ENCODE assay signal across 8 cellular contexts in genomic region chr14:91173221-91173670, GRCh38. TPM values are rescaled to one million over a fixed set of nuclear protein-coding genes. Genes with fewer than 3 reads are reported as not detected.
A peak's percentile ranks its signal among the peaks of the same experiment; 100 is the strongest.
DNase-seq lines count a peak whose midpoint lies in the region; ATAC-seq, FAIRE-seq and TF ChIP-seq lines count a peak whose summit lies in the region.

No MANE protein-coding gene starts in this region.

- H3K4me1 Mint-ChIP-seq in CD4-positive, alpha-beta T cell (ENCODE audit: low read depth), result peaks cover 17% of the 10 kb centered on the region

- no peak overlapping the region for H3K4me3 Mint-ChIP-seq in CD4-positive, alpha-beta T cell

- CTCF ChIA-PET in CD4-positive, alpha-beta T cell (lab: Charles Lee), result interaction anchor here (0.6 to 7.7 kb wide), 37 partner anchors 8 to 596 kb away, joined by 3 to 103 read pairs (median 4); partner anchors contain the start of genes GPR68 and RPS6KA5
- CTCF ChIA-PET in endothelial cell of umbilical vein (lab: Charles Lee), result interaction anchor here (0.6 to 9.5 kb wide), 73 partner anchors 10 to 884 kb away, joined by 3 to 388 read pairs (median 4); partner anchors contain the start of genes DGLUCY, GPR68, RPS6KA5 and TTC7B

- H3K27me3 Mint-ChIP-seq in CD4-positive, alpha-beta T cell, result no peaks in the 10 kb centered on the region

- H3K36me3 ChIP-seq in endothelial cell of umbilical vein (ENCODE audit: control insufficient read depth in 2 of 2, extremely low read depth in 1 of 2, insufficient read depth in 2 of 2, low read length in 2 of 2), result peaks cover 4 to 25% of the 10 kb centered on the region in 2 experiments

- H3K4me2 ChIP-seq in endothelial cell of umbilical vein (ENCODE audit: insufficient read depth, low read length), result no peak overlapping the region

- H3K9me3 ChIP-seq in CD4-positive, alpha-beta T cell (ENCODE audit: control insufficient read depth, low read length), result no peaks in the 10 kb centered on the region
- no peaks in the 10 kb centered on the region for H3K9me3 ChIP-seq in endothelial cell of umbilical vein (replicated peaks; ENCODE audit: control insufficient read depth, insufficient read depth, low read length)

- BruUV-seq in endothelial cell of umbilical vein (replicated peaks; lab: Mats Ljungman, UMichigan), result no TSS peak

- H3K79me2 ChIP-seq in endothelial cell of umbilical vein (ENCODE audit: control insufficient read depth, insufficient read depth, low read length), result no peaks in the 10 kb centered on the region

- dilution Hi-C loops in endothelial cell of umbilical vein (cut with MboI; ENCODE audit: extremely low pct_ligation_motif_present, low sequenced_read_pairs), result no loop called here

- no peak overlapping the region for H3K27ac ChIP-seq in CD4-positive, alpha-beta T cell (ENCODE audit: low read depth, low read length)
- no peak overlapping the region for H3K27ac ChIP-seq in endothelial cell of umbilical vein (ENCODE audit: insufficient read depth, low read depth, low read length)

- H3K27ac Mint-ChIP-seq in CD4-positive, alpha-beta T cell, result no peak overlapping the region

- H2AFZ ChIP-seq in endothelial cell of umbilical vein (ENCODE audit: low read depth, low read length), result no peak overlapping the region

- intact Hi-C loops in CD4-positive, alpha-beta T cell (cut with DNase I, micrococcal nuclease), result loop anchor here (1.0 to 2.0 kb wide), 2 partner anchors 114 to 270 kb away; no protein-coding TSS in a partner anchor
- intact Hi-C loops in endothelial cell of umbilical vein (cut with micrococcal nuclease), result loop anchor here (1.0 to 2.0 kb wide), 5 partner anchors 33 to 414 kb away; partner anchors contain the start of genes DGLUCY and RPS6KA5

- TF ChIP-seq CTCF in CD4-positive, alpha-beta T cell (IDR thresholded peaks at IDR 0.05), result peak; percentile 95
- TF ChIP-seq CTCF in HFF-Myc (IDR thresholded peaks at IDR 0.05; ENCODE audit: low read depth, low read length, missing control alignments) (peak; percentile 88), endothelial cell of umbilical vein (IDR thresholded peaks at IDR 0.05; ENCODE audit: extremely low read depth in 1 of 2, insufficient read depth in 1 of 2, low read depth in 1 of 2, low read length in 2 of 2) (peak; percentile 75 to 86)

- H4K20me1 ChIP-seq in endothelial cell of umbilical vein (replicated peaks; ENCODE audit: control insufficient read depth, extremely low read depth, insufficient read depth, low read length), result no peaks in the 10 kb centered on the region

- peaks cover 65% of the 10 kb centered on the region for H3K36me3 Mint-ChIP-seq in CD4-positive, alpha-beta T cell (ENCODE audit: low read depth)

- POLR2A ChIA-PET in CD4-positive, alpha-beta T cell (lab: Charles Lee), result interaction anchor here (0.7 to 1.9 kb wide), 9 partner anchors 21 to 270 kb away, joined by 3 to 29 read pairs (median 3); partner anchors contain the start of gene RPS6KA5
- POLR2A ChIA-PET in endothelial cell of umbilical vein (lab: Charles Lee), result interaction anchor here (0.7 kb wide), 2 partner anchors 330 to 764 kb away, joined by 4 read pairs; no protein-coding TSS in a partner anchor

- peak; percentile 73 for ATAC-seq in CD4-positive, alpha-beta T cell (ENCODE audit: poor library complexity)
- no peak for ATAC-seq in GM21786 (IDR thresholded peaks at IDR 0.05; ENCODE audit: unreplicated experiment)

- H3K4me3 ChIP-seq in HFF-Myc (replicated peaks; ENCODE audit: low read depth, low read length) (no peak overlapping the region), endothelial cell of umbilical vein (replicated peaks in 1 of 3; ENCODE audit: insufficient read depth in 1 of 3, low read depth in 1 of 3, low read length in 3 of 3) (no peak overlapping the region)

- peak; percentile 68 to 80 (median 74) for DNase-seq in CD4-positive, alpha-beta T cell
- DNase-seq in HFF-Myc (ENCODE audit: extremely low read depth, low read depth) (peak; percentile 47), NCI-H748 (lab: John Stamatoyannopoulos, UW; ENCODE audit: unreplicated experiment) (peak; percentile 77), endothelial cell of umbilical vein (ENCODE audit: low read depth, low spot score) (peak; percentile 74), midbrain (lab: John Stamatoyannopoulos, UW) (peak; percentile 81)
- peak; percentile 51 for DNase-seq in activated CD8-positive, alpha-beta memory T cell treated with anti-CD3 and anti-CD28 coated beads, Interleukin-2, amount 50 U/mL, for 24 hours (ENCODE audit: extremely low read depth)
- DNase-seq in stimulated activated CD8-positive, alpha-beta memory T cell treated with anti-CD3 and anti-CD28 coated beads, Interleukin-2, amount 100 ng/mL, for 1 hour (ENCODE audit: low read depth in 2 of 2), result peak; percentile 51 to 62

- no peaks in the 10 kb centered on the region for H3K9me3 Mint-ChIP-seq in CD4-positive, alpha-beta T cell

- H3K9me1 ChIP-seq in endothelial cell of umbilical vein (replicated peaks; ENCODE audit: control insufficient read depth, extremely low read depth, insufficient read depth, low read length), result no peaks in the 10 kb centered on the region

- peaks cover 4% of the 10 kb centered on the region for H3K4me1 ChIP-seq in endothelial cell of umbilical vein (ENCODE audit: control insufficient read depth, extremely low read depth, insufficient read depth, low read length)

- H3K27me3 ChIP-seq in CD4-positive, alpha-beta T cell (ENCODE audit: control insufficient read depth, insufficient read depth, low read length), result no peaks in the 10 kb centered on the region
- H3K27me3 ChIP-seq in endothelial cell of umbilical vein (ENCODE audit: control insufficient read depth in 2 of 2, insufficient read depth in 2 of 2, low read length in 2 of 2), result no peaks in the 10 kb centered on the region

- no peak for TF ChIP-seq POLR2A in endothelial cell of umbilical vein (IDR thresholded peaks at IDR 0.05; ENCODE audit: low read depth, low read length)

- FAIRE-seq in endothelial cell of umbilical vein (lab: Jason Lieb, UNC), result peak; percentile 77

- no peak overlapping the region for H3K9ac ChIP-seq in endothelial cell of umbilical vein (replicated peaks; ENCODE audit: extremely low read depth, insufficient read depth, low read length)

TF ChIP-seq in endothelial cell of umbilical vein, 7 proteins besides CTCF, POLR2A, EP300 and RAD21:
- TF ChIP-seq GATA2 (IDR thresholded peaks at IDR 0.05; ENCODE audit: insufficient read depth, insufficient read length, low read depth, low read length) (no peak), POLR2AphosphoS5 (IDR thresholded peaks at IDR 0.05; ENCODE audit: insufficient read depth, low read depth, low read length) (no peak), MYC (IDR thresholded peaks at IDR 0.05; ENCODE audit: low read depth, low read length) (no peak), FOS (IDR thresholded peaks at IDR 0.05; ENCODE audit: borderline replicate concordance, insufficient read depth, low read length) (no peak), MAX (IDR thresholded peaks at IDR 0.05; ENCODE audit: insufficient read depth, insufficient read length) (no peak), EZH2 (IDR thresholded peaks at IDR 0.05; ENCODE audit: borderline replicate concordance, low read depth, low read length, severe bottlenecking) (no peak), JUN (IDR thresholded peaks at IDR 0.05; ENCODE audit: borderline replicate concordance, insufficient read depth, insufficient read length, low read depth) (no peak)

RNA-seq across cellular contexts. Expression of gene DGLUCY, which starts 59.4 kb away (rescaled TPM):
- 10 to 100 TPM; 33.0 to 34.9 TPM for total RNA-seq in CD4-positive, alpha-beta T cell
- total RNA-seq in endothelial cell of umbilical vein, result 52.4 and 65.6 TPM in 2 replicates
- 40.0 and 40.9 TPM in 2 replicates for polyA plus RNA-seq in endothelial cell of umbilical vein
- 31.5 and 40.3 TPM in 2 replicates for polyA plus RNA-seq in endothelial cell of umbilical vein (2011; cell fraction: cytosol; rRNA removed)
- 137 and 150 TPM in 2 replicates for polyA plus RNA-seq in endothelial cell of umbilical vein (2011; cell fraction: nucleus; rRNA removed)
- polyA plus RNA-seq in endothelial cell of umbilical vein (2012), result 44.5 and 47.3 TPM in 2 replicates
- polyA minus RNA-seq in endothelial cell of umbilical vein, result 86.1 and 98.5 TPM in 2 replicates
- polyA minus RNA-seq in endothelial cell of umbilical vein (2011; cell fraction: cytosol; rRNA and poly(A)+ RNA removed), result 1.5 TPM
- 79.7 and 109 TPM in 2 replicates for polyA minus RNA-seq in endothelial cell of umbilical vein (2011; cell fraction: nucleus; rRNA and poly(A)+ RNA removed)
